23 cellular contexts compared by ENCODE assay signal in genomic region chr3:155861476-155862183, GRCh38. TPM values are rescaled to one million over a fixed set of nuclear protein-coding genes. Genes with fewer than 3 reads are reported as not detected.
A peak's percentile ranks its signal among the peaks of the same experiment; 100 is the strongest.
DNase-seq lines count a peak whose midpoint lies in the region; ATAC-seq, FAIRE-seq and TF ChIP-seq lines count a peak whose summit lies in the region.
"Had no signal": no experiment of that assay in that cellular context is flagged by ENCODE, and none has a peak within 500 bp of the region (broad histone marks: within the 10 kb centered on the region; RNA-seq: fewer than 3 reads in every experiment).

No MANE protein-coding gene starts in this region.

- H3K4me2 ChIP-seq in HepG2 (ENCODE audit: low read depth, low read length), result peak overlapping the region; percentile 57

- H2AFZ ChIP-seq in HepG2 (ENCODE audit: low read length), result no peak overlapping the region

- no peaks in the 10 kb centered on the region for H3K27me3 Mint-ChIP-seq in activated naive CD8-positive, alpha-beta T cell
- H3K27me3 Mint-ChIP-seq: CD4-positive, CD25-positive, alpha-beta regulatory T cell had no signal

- H4K20me1 ChIP-seq in HepG2 (ENCODE audit: insufficient read depth, low read length), result no peaks in the 10 kb centered on the region

- no peak for TF ChIP-seq EP300 in HepG2 (IDR thresholded peaks at IDR 0.05; ENCODE audit: low read depth in 2 of 2, low read length in 2 of 2)
- TF ChIP-seq EP300 in HepG2 (CRISPR knock-in tag; IDR thresholded peaks at IDR 0.05; ENCODE audit: borderline replicate concordance), result no peak

- H3K4me3 ChIP-seq in HepG2 (replicated peaks in 1 of 3; ENCODE audit: insufficient read depth in 1 of 3, low read depth in 2 of 3, low read length in 3 of 3) (no peak overlapping the region; a peak in 1 of 6 replicates), right lobe of liver (no peak overlapping the region)
- H3K4me3 ChIP-seq: coronary artery, Peyer's patch, SK-N-MC, tibial nerve had no signal

- POLR2A ChIA-PET in HepG2 (lab: Yijun Ruan, JAX), result interaction anchor here (1.4 to 2.4 kb wide), 3 partner anchors 8 to 56 kb away, joined by 3 to 10 read pairs (median 9); partner anchors contain the start of genes C3orf33, GMPS and SLC33A1

- DNase-seq in HepG2 (ENCODE audit: low spot score) (no peak), right lobe of liver (no peak), OCI-M1 (lab: John Stamatoyannopoulos, UW) (peak; percentile 8), NCI-H187 (lab: John Stamatoyannopoulos, UW) (no peak), RCC 7860 (ENCODE audit: low spot score) (no peak)
- no peak for DNase-seq in stimulated activated effector memory CD8-positive, alpha-beta T cell treated with anti-CD3 and anti-CD28 coated beads, Interleukin-12 subunit alpha, Interleukin-12 subunit beta, amount 100 ng/mL, for 72 hours (ENCODE audit: low spot score in 2 of 2)
- DNase-seq in stimulated activated CD4-positive, alpha-beta T cell treated with anti-CD3 and anti-CD28 coated beads, Interleukin-12 subunit alpha, Interleukin-12 subunit beta, amount 100 ng/mL, for 4 hours, result no peak
- DNase-seq: activated CD4-positive, CD25-positive, alpha-beta regulatory T cell treated with anti-CD3 and anti-CD28 coated beads, Interleukin-2, amount 50 U/mL, for 72 hours; DMS153; GOT3; KG1; NCI-H1048; NCI-H345 had no signal

- TF ChIP-seq CTCF in HepG2 (CRISPR knock-in tag; IDR thresholded peaks at IDR 0.05) (no peak), right lobe of liver (IDR thresholded peaks at IDR 0.05) (no peak)

- no peak for TF ChIP-seq POLR2A in HepG2 (IDR thresholded peaks at IDR 0.05; ENCODE audit: insufficient read depth in 1 of 2, low read depth in 2 of 2, low read length in 2 of 2)
- TF ChIP-seq POLR2A in right lobe of liver (IDR thresholded peaks at IDR 0.05), result no peak

- no peak for FAIRE-seq in HepG2 (lab: Jason Lieb, UNC)
- FAIRE-seq in RCC 7860 (lab: Jason Lieb, UNC), result no peak
- FAIRE-seq: endometrium had no signal

- no peaks in the 10 kb centered on the region for H3K79me2 ChIP-seq in HepG2 (ENCODE audit: insufficient read depth, low read length)

- ATAC-seq in HepG2 (no peak), right lobe of liver (no peak)
- ATAC-seq in stimulated activated effector memory CD8-positive, alpha-beta T cell treated with anti-CD3 and anti-CD28 coated beads, Interleukin-12 subunit alpha, Interleukin-12 subunit beta, amount 100 ng/mL, for 72 hours, result no peak

- no peaks in the 10 kb centered on the region for H3K9me3 Mint-ChIP-seq in activated naive CD8-positive, alpha-beta T cell (ENCODE audit: low read depth)
- H3K9me3 Mint-ChIP-seq in stimulated activated effector memory CD8-positive, alpha-beta T cell treated with anti-CD3 and anti-CD28 coated beads, Interleukin-12 subunit alpha, Interleukin-12 subunit beta, amount 100 ng/mL, for 72 hours, result peaks cover 3% of the 10 kb centered on the region

- no peaks in the 10 kb centered on the region for H3K9me3 ChIP-seq in HepG2 (ENCODE audit: low read length)
- H3K9me3 ChIP-seq in right lobe of liver, result no peaks in the 10 kb centered on the region
- H3K9me3 ChIP-seq: Peyer's patch, tibial nerve had no signal

- H3K36me3 Mint-ChIP-seq in activated naive CD8-positive, alpha-beta T cell, result no peaks in the 10 kb centered on the region
- peaks cover 7% of the 10 kb centered on the region for H3K36me3 Mint-ChIP-seq in stimulated activated effector memory CD8-positive, alpha-beta T cell treated with anti-CD3 and anti-CD28 coated beads, Interleukin-12 subunit alpha, Interleukin-12 subunit beta, amount 100 ng/mL, for 72 hours
- H3K36me3 Mint-ChIP-seq: brain; CD4-positive, CD25-positive, alpha-beta regulatory T cell; mesothelial cell of epicardium had no signal

- no peaks in the 10 kb centered on the region for H3K27me3 ChIP-seq in HepG2 (ENCODE audit: control insufficient read depth in 1 of 2, insufficient read depth in 2 of 2, low read length in 2 of 2)
- H3K27me3 ChIP-seq in right lobe of liver, result no peaks in the 10 kb centered on the region
- H3K27me3 ChIP-seq: Peyer's patch, tibial nerve had no signal

- peak overlapping the region; percentile 69 for H3K27ac Mint-ChIP-seq in activated naive CD8-positive, alpha-beta T cell
- peak overlapping the region; percentile 88 for H3K27ac Mint-ChIP-seq in stimulated activated effector memory CD8-positive, alpha-beta T cell treated with anti-CD3 and anti-CD28 coated beads, Interleukin-12 subunit alpha, Interleukin-12 subunit beta, amount 100 ng/mL, for 72 hours
- H3K27ac Mint-ChIP-seq: brain, mesothelial cell of epicardium, progenitor cell of endocrine pancreas had no signal

- no peak overlapping the region for H3K9ac ChIP-seq in HepG2 (ENCODE audit: insufficient read depth, low read depth, low read length)

- H3K4me1 Mint-ChIP-seq in activated naive CD8-positive, alpha-beta T cell (ENCODE audit: low read depth), result peaks cover 24% of the 10 kb centered on the region
- peaks cover 16% of the 10 kb centered on the region for H3K4me1 Mint-ChIP-seq in stimulated activated effector memory CD8-positive, alpha-beta T cell treated with anti-CD3 and anti-CD28 coated beads, Interleukin-12 subunit alpha, Interleukin-12 subunit beta, amount 100 ng/mL, for 72 hours
- H3K4me1 Mint-ChIP-seq: brain, mesothelial cell of epicardium had no signal

- intact Hi-C loops in HepG2 (cut with micrococcal nuclease; ENCODE audit: unreplicated experiment) (loop anchor here (10.0 kb wide), 1 partner anchor 507 kb away; no protein-coding TSS in a partner anchor), right lobe of liver (cut with DNase I) (no loop called here)

- H3K36me3 ChIP-seq in HepG2 (replicated peaks in 1 of 2; ENCODE audit: control insufficient read depth in 1 of 2, insufficient read depth in 2 of 2, low read length in 2 of 2) (no peaks in the 10 kb centered on the region), right lobe of liver (no peaks in the 10 kb centered on the region)
- H3K36me3 ChIP-seq: Peyer's patch, tibial nerve had no signal

- H3K4me1 ChIP-seq in HepG2 (ENCODE audit: insufficient read depth, low read length) (peaks cover 25% of the 10 kb centered on the region), right lobe of liver (no peaks in the 10 kb centered on the region)
- H3K4me1 ChIP-seq: Peyer's patch had no signal

- 34% methylated on average over 2 of the region's 2 CpGs for whole genome bisulfite sequencing in HepG2 (ENCODE audit: low lambda C conversion rate)
- WGBS in right lobe of liver (ENCODE audit: insufficient coverage, low coverage, low lambda C conversion rate, missing lambda C conversion rate), result 83% methylated on average over 2 of the region's 2 CpGs

- in situ Hi-C loops in HepG2 (cut with HindIII; ENCODE audit: extremely low pct_ligation_motif_present, low pct_unique_long_range_greater_than_20kb), result loop anchor here (5.0 to 10.0 kb wide), 3 partner anchors 54 to 507 kb away; partner anchors contain the start of genes C3orf33 and PLCH1

- CTCF ChIA-PET in HepG2 (lab: Yijun Ruan, JAX; ENCODE audit: low intra/inter-chr PET ratio, low total read pairs), result no interaction called here

- no peak overlapping the region for H3K27ac ChIP-seq in HepG2 (ENCODE audit: extremely low read length, insufficient read depth, low read length)
- no peak overlapping the region for H3K27ac ChIP-seq in right lobe of liver
- H3K27ac ChIP-seq: coronary artery, Peyer's patch, SK-N-MC, tibial nerve had no signal

- H3K4me3 Mint-ChIP-seq in activated naive CD8-positive, alpha-beta T cell, result no peak overlapping the region
- H3K4me3 Mint-ChIP-seq in stimulated activated effector memory CD8-positive, alpha-beta T cell treated with anti-CD3 and anti-CD28 coated beads, Interleukin-12 subunit alpha, Interleukin-12 subunit beta, amount 100 ng/mL, for 72 hours, result peak overlapping the region; percentile 38
- H3K4me3 Mint-ChIP-seq: brain, mesothelial cell of epicardium had no signal

- TF ChIP-seq RAD21 in HepG2 (CRISPR knock-in tag; IDR thresholded peaks at IDR 0.05), result no peak

- BruUV-seq in HepG2 (replicated peaks; lab: Mats Ljungman, UMichigan), result no TSS peak

RNA-seq across cellular contexts. Expression of gene SLC33A1, which starts 7.4 kb away (rescaled TPM):
- total RNA-seq in HepG2 (2016; rRNA removed; fragmentation: Illumina TruSeq; extraction: Trizol) (23.2 and 32.1 TPM in 2 replicates), right lobe of liver (10 to 100 TPM; 31.9 to 43.1 (median 34.2) TPM)
- total RNA-seq in HepG2 (2016; cell fraction: cytosol; rRNA removed; fragmentation: Illumina TruSeq; extraction: Trizol; ENCODE audit: low read depth), result 15.0 and 15.7 TPM in 2 replicates
- 20.0 and 30.4 TPM in 2 replicates for total RNA-seq in HepG2 (2016; cell fraction: insoluble cytoplasmic fraction; rRNA removed; fragmentation: Illumina TruSeq; extraction: Trizol)
- 13.4 and 14.1 TPM in 2 replicates for total RNA-seq in HepG2 (2016; cell fraction: membrane; rRNA removed; fragmentation: Illumina TruSeq; extraction: Trizol)
- 34.2 and 38.9 TPM in 2 replicates for total RNA-seq in HepG2 (2016; cell fraction: nucleus; rRNA removed; fragmentation: Illumina TruSeq; extraction: Trizol)
- polyA plus RNA-seq in HepG2 (2011; rRNA removed), result 20.0 and 22.8 TPM in 2 replicates
- 13.2 and 17.0 TPM in 2 replicates for polyA plus RNA-seq in HepG2 (2011; cell fraction: cytosol; rRNA removed)
- 23.1 and 27.5 TPM in 2 replicates for polyA plus RNA-seq in HepG2 (2011; cell fraction: nucleus; rRNA removed)
- polyA plus RNA-seq in HepG2 (2012), result 19.9 and 20.4 TPM in 2 replicates
- polyA plus RNA-seq in HepG2 (2016; cell fraction: cytosol; fragmentation: Illumina TruSeq; extraction: Trizol; ENCODE audit: low read depth), result 1.7 and 1.8 TPM in 2 replicates
- 12.8 and 13.1 TPM in 2 replicates for polyA plus RNA-seq in HepG2 (2016; cell fraction: insoluble cytoplasmic fraction; fragmentation: Illumina TruSeq; extraction: Trizol; ENCODE audit: low read depth)
- 3.7 and 4.3 TPM in 2 replicates for polyA plus RNA-seq in HepG2 (2016; cell fraction: membrane; fragmentation: Illumina TruSeq; extraction: Trizol; ENCODE audit: low read depth)
- 31.5 and 32.2 TPM in 2 replicates for polyA plus RNA-seq in HepG2 (2016; cell fraction: nucleus; fragmentation: Illumina TruSeq; extraction: Trizol; ENCODE audit: insufficient read depth, low read depth)
- 35.3 and 36.9 TPM in 2 replicates for polyA minus RNA-seq in HepG2 (2011; rRNA and poly(A)+ RNA removed; ENCODE audit: low replicate concordance)
- 26.3 and 34.0 TPM in 2 replicates for polyA minus RNA-seq in HepG2 (2011; cell fraction: cytosol; rRNA and poly(A)+ RNA removed)
- 37.9 and 43.0 TPM in 2 replicates for polyA minus RNA-seq in HepG2 (2011; cell fraction: nucleus; rRNA and poly(A)+ RNA removed)

RNA-seq across cellular contexts. Expression of gene GMPS, which starts 8.8 kb away (rescaled TPM):
- 85.5 and 133 TPM in 2 replicates for total RNA-seq in HepG2 (2016; rRNA removed; fragmentation: Illumina TruSeq; extraction: Trizol)
- total RNA-seq in HepG2 (2016; cell fraction: cytosol; rRNA removed; fragmentation: Illumina TruSeq; extraction: Trizol; ENCODE audit: low read depth), result 54.1 and 60.2 TPM in 2 replicates
- total RNA-seq in HepG2 (2016; cell fraction: insoluble cytoplasmic fraction; rRNA removed; fragmentation: Illumina TruSeq; extraction: Trizol), result 89.1 and 121 TPM in 2 replicates
- total RNA-seq in HepG2 (2016; cell fraction: membrane; rRNA removed; fragmentation: Illumina TruSeq; extraction: Trizol), result 47.1 and 60.6 TPM in 2 replicates
- 40.1 and 41.2 TPM in 2 replicates for total RNA-seq in HepG2 (2016; cell fraction: nucleus; rRNA removed; fragmentation: Illumina TruSeq; extraction: Trizol)
- 19.7 and 29.6 TPM in 2 replicates for polyA plus RNA-seq in HepG2 (2011; rRNA removed)
- polyA plus RNA-seq in HepG2 (2011; cell fraction: cytosol; rRNA removed), result 15.9 and 27.6 TPM in 2 replicates
- polyA plus RNA-seq in HepG2 (2011; cell fraction: nucleus; rRNA removed), result 6.9 and 9.6 TPM in 2 replicates
- 60.1 and 74.6 TPM in 2 replicates for polyA plus RNA-seq in HepG2 (2012)
- polyA plus RNA-seq in HepG2 (2016; cell fraction: cytosol; fragmentation: Illumina TruSeq; extraction: Trizol; ENCODE audit: low read depth), result 13.3 and 16.3 TPM in 2 replicates
- polyA plus RNA-seq in HepG2 (2016; cell fraction: insoluble cytoplasmic fraction; fragmentation: Illumina TruSeq; extraction: Trizol; ENCODE audit: low read depth), result 109 and 115 TPM in 2 replicates
- 23.2 and 29.1 TPM in 2 replicates for polyA plus RNA-seq in HepG2 (2016; cell fraction: membrane; fragmentation: Illumina TruSeq; extraction: Trizol; ENCODE audit: low read depth)
- polyA plus RNA-seq in HepG2 (2016; cell fraction: nucleus; fragmentation: Illumina TruSeq; extraction: Trizol; ENCODE audit: insufficient read depth, low read depth), result 38.4 and 47.1 TPM in 2 replicates
- 18.8 and 66.2 TPM in 2 replicates for polyA minus RNA-seq in HepG2 (2011; rRNA and poly(A)+ RNA removed; ENCODE audit: low replicate concordance)
- polyA minus RNA-seq in HepG2 (2011; cell fraction: cytosol; rRNA and poly(A)+ RNA removed), result 42.1 and 54.6 TPM in 2 replicates
- 24.3 and 28.3 TPM in 2 replicates for polyA minus RNA-seq in HepG2 (2011; cell fraction: nucleus; rRNA and poly(A)+ RNA removed)
- total RNA-seq in right lobe of liver, result 10 to 100 TPM; 13.3 to 24.3 (median 20.4) TPM

RNA-seq across cellular contexts. Expression of gene C3orf33, which starts 55.6 kb away (rescaled TPM):
- total RNA-seq in HepG2 (2016; rRNA removed; fragmentation: Illumina TruSeq; extraction: Trizol) (8.2 and 12.6 TPM in 2 replicates), right lobe of liver (1 to 10 TPM; 1.3 to 1.9 (median 1.5) TPM)
- total RNA-seq in HepG2 (2016; cell fraction: cytosol; rRNA removed; fragmentation: Illumina TruSeq; extraction: Trizol; ENCODE audit: low read depth), result 3.1 and 3.4 TPM in 2 replicates
- total RNA-seq in HepG2 (2016; cell fraction: insoluble cytoplasmic fraction; rRNA removed; fragmentation: Illumina TruSeq; extraction: Trizol), result 7.7 and 10.9 TPM in 2 replicates
- 5.6 TPM in 2 replicates for total RNA-seq in HepG2 (2016; cell fraction: membrane; rRNA removed; fragmentation: Illumina TruSeq; extraction: Trizol)
- total RNA-seq in HepG2 (2016; cell fraction: nucleus; rRNA removed; fragmentation: Illumina TruSeq; extraction: Trizol), result 9.8 and 9.9 TPM in 2 replicates
- polyA plus RNA-seq in HepG2 (2011; rRNA removed), result 8.7 and 9.2 TPM in 2 replicates
- polyA plus RNA-seq in HepG2 (2011; cell fraction: cytosol; rRNA removed), result 6.4 and 11.5 TPM in 2 replicates
- polyA plus RNA-seq in HepG2 (2011; cell fraction: nucleus; rRNA removed), result 1.3 and 3.3 TPM in 2 replicates
- 8.3 and 11.4 TPM in 2 replicates for polyA plus RNA-seq in HepG2 (2012)
- 1.7 and 1.9 TPM in 2 replicates for polyA plus RNA-seq in HepG2 (2016; cell fraction: cytosol; fragmentation: Illumina TruSeq; extraction: Trizol; ENCODE audit: low read depth)
- polyA plus RNA-seq in HepG2 (2016; cell fraction: insoluble cytoplasmic fraction; fragmentation: Illumina TruSeq; extraction: Trizol; ENCODE audit: low read depth), result 8.0 and 11.1 TPM in 2 replicates
- 3.3 and 3.9 TPM in 2 replicates for polyA plus RNA-seq in HepG2 (2016; cell fraction: membrane; fragmentation: Illumina TruSeq; extraction: Trizol; ENCODE audit: low read depth)
- polyA plus RNA-seq in HepG2 (2016; cell fraction: nucleus; fragmentation: Illumina TruSeq; extraction: Trizol; ENCODE audit: insufficient read depth, low read depth), result 18.2 and 19.4 TPM in 2 replicates
- polyA minus RNA-seq in HepG2 (2011; rRNA and poly(A)+ RNA removed; ENCODE audit: low replicate concordance), result 1.6 and 2.0 TPM in 2 replicates
- polyA minus RNA-seq in HepG2 (2011; cell fraction: cytosol; rRNA and poly(A)+ RNA removed), result 3.7 and 5.0 TPM in 2 replicates
- polyA minus RNA-seq in HepG2 (2011; cell fraction: nucleus; rRNA and poly(A)+ RNA removed), result 2.2 and 3.5 TPM in 2 replicates
